Comparison of ENCODE assay signal across 19 cellular contexts in the genomic region with DNA sequence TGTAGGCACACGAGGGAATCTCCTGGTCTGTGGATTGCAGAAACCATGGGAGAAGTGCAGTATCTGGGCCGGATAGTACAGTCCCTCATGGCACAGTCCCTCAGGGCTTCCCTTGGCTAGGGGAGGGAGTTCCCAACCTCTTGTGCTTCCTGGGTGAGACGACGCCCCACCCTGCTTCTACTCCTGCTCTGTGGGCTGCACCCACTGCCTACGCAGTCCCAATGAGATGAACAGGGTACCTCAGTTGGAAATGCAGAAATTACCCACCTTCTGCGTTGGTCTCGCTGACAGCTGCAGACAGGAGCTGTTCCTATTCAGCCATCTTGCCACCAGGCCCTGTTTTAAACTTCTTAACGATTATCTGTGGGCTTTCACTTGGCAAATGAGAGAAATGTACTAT.
A peak's percentile ranks its signal among the peaks of the same experiment; 100 is the strongest.
DNase-seq lines count a peak whose midpoint lies in the region; ATAC-seq, FAIRE-seq and TF ChIP-seq lines count a peak whose summit lies in the region.
"Had no signal": no experiment of that assay in that cellular context is flagged by ENCODE, and none has a peak within 500 bp of the region (broad histone marks: within the 10 kb centered on the region; RNA-seq: fewer than 3 reads in every experiment).

No MANE protein-coding gene starts in this region.

- H3K4me1 ChIP-seq in endothelial cell of umbilical vein (ENCODE audit: control insufficient read depth, extremely low read depth, insufficient read depth, low read length), result peaks cover 14% of the 10 kb centered on the region
- H3K4me1 ChIP-seq: HAP-1 had no signal

- H3K4me3 Mint-ChIP-seq in activated CD8-positive, alpha-beta memory T cell treated with anti-CD3 and anti-CD28 coated beads, Interleukin-2, amount 10 ng/mL, durations not matched to agents 7 days and 5 days, result no peak overlapping the region
- H3K4me3 Mint-ChIP-seq in natural killer cell treated with Interleukin-12 subunit alpha and Interleukin-12 subunit beta and Interleukin-15 and Interleukin-18, amount 100 ng/mL, for 72 hours, result no peak overlapping the region
- H3K4me3 Mint-ChIP-seq: CD14-positive monocyte had no signal

- H3K9ac ChIP-seq in endothelial cell of umbilical vein (replicated peaks; ENCODE audit: extremely low read depth, insufficient read depth, low read length), result no peak overlapping the region

- H3K9me1 ChIP-seq in endothelial cell of umbilical vein (replicated peaks; ENCODE audit: control insufficient read depth, extremely low read depth, insufficient read depth, low read length), result no peaks in the 10 kb centered on the region

- no peak for FAIRE-seq in endothelial cell of umbilical vein (lab: Jason Lieb, UNC)
- FAIRE-seq: K562 had no signal

- H3K4me2 ChIP-seq in endothelial cell of umbilical vein (ENCODE audit: insufficient read depth, low read length), result no peak overlapping the region

- no peak for TF ChIP-seq POLR2A in endothelial cell of umbilical vein (IDR thresholded peaks at IDR 0.05; ENCODE audit: low read depth, low read length)

- ATAC-seq in activated CD8-positive, alpha-beta memory T cell treated with anti-CD3 and anti-CD28 coated beads, Interleukin-2, amount 10 ng/mL, durations not matched to agents 7 days and 5 days, result no peak
- no peak for ATAC-seq in natural killer cell treated with Interleukin-12 subunit alpha and Interleukin-12 subunit beta and Interleukin-15 and Interleukin-18, amount 100 ng/mL, for 72 hours
- ATAC-seq: K562 had no signal

- no peak overlapping the region for H3K4me3 ChIP-seq in endothelial cell of umbilical vein (replicated peaks in 1 of 3; ENCODE audit: insufficient read depth in 1 of 3, low read depth in 1 of 3, low read length in 3 of 3)
- H3K4me3 ChIP-seq: HAP-1, K562, SJSA1 had no signal

- no peaks in the 10 kb centered on the region for H3K9me3 Mint-ChIP-seq in activated CD8-positive, alpha-beta memory T cell treated with anti-CD3 and anti-CD28 coated beads, Interleukin-2, amount 10 ng/mL, durations not matched to agents 7 days and 5 days (ENCODE audit: low read depth)
- peaks cover 9% of the 10 kb centered on the region for H3K9me3 Mint-ChIP-seq in natural killer cell treated with Interleukin-12 subunit alpha and Interleukin-12 subunit beta and Interleukin-15 and Interleukin-18, amount 100 ng/mL, for 72 hours

- no peaks in the 10 kb centered on the region for H3K9me3 ChIP-seq in endothelial cell of umbilical vein (replicated peaks; ENCODE audit: control insufficient read depth, insufficient read depth, low read length)
- H3K9me3 ChIP-seq: HAP-1, SJSA1 had no signal

- H3K36me3 ChIP-seq in endothelial cell of umbilical vein (ENCODE audit: control insufficient read depth in 2 of 2, extremely low read depth in 1 of 2, insufficient read depth in 2 of 2, low read length in 2 of 2), result no peaks in the 10 kb centered on the region
- H3K36me3 ChIP-seq: HAP-1, SJSA1 had no signal

- dilution Hi-C loops in endothelial cell of umbilical vein (cut with MboI; ENCODE audit: extremely low pct_ligation_motif_present, low sequenced_read_pairs), result no loop called here

- peak overlapping the region; percentile 60 for H3K27ac ChIP-seq in endothelial cell of umbilical vein (ENCODE audit: insufficient read depth, low read depth, low read length)
- H3K27ac ChIP-seq: RWPE1, SJSA1 had no signal

- no peaks in the 10 kb centered on the region for H3K79me2 ChIP-seq in endothelial cell of umbilical vein (ENCODE audit: control insufficient read depth, insufficient read depth, low read length)

- POLR2A ChIA-PET in endothelial cell of umbilical vein (lab: Charles Lee), result no interaction called here

- peaks cover 3% of the 10 kb centered on the region for H3K4me1 Mint-ChIP-seq in activated CD8-positive, alpha-beta memory T cell treated with anti-CD3 and anti-CD28 coated beads, Interleukin-2, amount 10 ng/mL, durations not matched to agents 7 days and 5 days
- no peaks in the 10 kb centered on the region for H3K4me1 Mint-ChIP-seq in natural killer cell treated with Interleukin-12 subunit alpha and Interleukin-12 subunit beta and Interleukin-15 and Interleukin-18, amount 100 ng/mL, for 72 hours (ENCODE audit: low read depth in 2 of 2)
- H3K4me1 Mint-ChIP-seq: CD14-positive monocyte had no signal

- CTCF ChIA-PET in endothelial cell of umbilical vein (lab: Charles Lee), result interaction anchor here (1.2 kb wide), 1 partner anchor 10 kb away, joined by 4 read pairs; no protein-coding TSS in a partner anchor
- CTCF ChIA-PET in activated CD8-positive, alpha-beta memory T cell treated with anti-CD3 and anti-CD28 coated beads, Interleukin-2, amount 10 ng/mL, durations not matched to agents 7 days and 5 days (lab: Charles Lee), result no interaction called here

- peak; percentile 20 for DNase-seq in stimulated activated CD4-positive, alpha-beta T cell treated with anti-CD3 and anti-CD28 coated beads, Interleukin-15, amount 100 ng/mL, for 24 hours
- no peak for DNase-seq in stimulated activated CD4-positive, alpha-beta T cell treated with anti-CD3 and anti-CD28 coated beads, Interleukin-2, amount 100 ng/mL, for 48 hours
- DNase-seq in LHCN-M2 (ENCODE audit: low read depth), result peak; percentile 2
- DNase-seq in endothelial cell of umbilical vein (ENCODE audit: low read depth, low spot score), result no peak
- DNase-seq in LoVo (ENCODE audit: low spot score), result no peak
- DNase-seq in activated CD8-positive, alpha-beta memory T cell treated with anti-CD3 and anti-CD28 coated beads, Interleukin-2, amount 10 ng/mL, durations not matched to agents 7 days and 5 days, result no peak
- DNase-seq in natural killer cell treated with Interleukin-12 subunit alpha and Interleukin-12 subunit beta and Interleukin-15 and Interleukin-18, amount 100 ng/mL, for 72 hours (ENCODE audit: low spot score), result no peak
- DNase-seq: ACHN; AML-193; NCI-H1417 treated with DMSO at 0.1 percent for 48 hours; NCI-H1930; NCI-H2171; NCI-H446 treated with DMSO at 0.1 percent for 48 hours; NK-92 treated with Interleukin-12 subunit alpha and Interleukin-12 subunit beta, amount 100 ng/mL, for 24 hours had no signal

- no peaks in the 10 kb centered on the region for H3K36me3 Mint-ChIP-seq in activated CD8-positive, alpha-beta memory T cell treated with anti-CD3 and anti-CD28 coated beads, Interleukin-2, amount 10 ng/mL, durations not matched to agents 7 days and 5 days
- no peaks in the 10 kb centered on the region for H3K36me3 Mint-ChIP-seq in natural killer cell treated with Interleukin-12 subunit alpha and Interleukin-12 subunit beta and Interleukin-15 and Interleukin-18, amount 100 ng/mL, for 72 hours
- H3K36me3 Mint-ChIP-seq: CD14-positive monocyte had no signal

- H2AFZ ChIP-seq in endothelial cell of umbilical vein (ENCODE audit: low read depth, low read length), result peak overlapping the region; percentile 62

- no TSS peak for BruUV-seq in endothelial cell of umbilical vein (replicated peaks; lab: Mats Ljungman, UMichigan)

- H3K27me3 Mint-ChIP-seq in activated CD8-positive, alpha-beta memory T cell treated with anti-CD3 and anti-CD28 coated beads, Interleukin-2, amount 10 ng/mL, durations not matched to agents 7 days and 5 days, result no peaks in the 10 kb centered on the region
- H3K27me3 Mint-ChIP-seq in natural killer cell treated with Interleukin-12 subunit alpha and Interleukin-12 subunit beta and Interleukin-15 and Interleukin-18, amount 100 ng/mL, for 72 hours, result no peaks in the 10 kb centered on the region

- no peaks in the 10 kb centered on the region for H3K27me3 ChIP-seq in endothelial cell of umbilical vein (ENCODE audit: control insufficient read depth in 2 of 2, insufficient read depth in 2 of 2, low read length in 2 of 2)
- H3K27me3 ChIP-seq: SJSA1 had no signal

- H3K27ac Mint-ChIP-seq in activated CD8-positive, alpha-beta memory T cell treated with anti-CD3 and anti-CD28 coated beads, Interleukin-2, amount 10 ng/mL, durations not matched to agents 7 days and 5 days, result no peak overlapping the region
- no peak overlapping the region for H3K27ac Mint-ChIP-seq in natural killer cell treated with Interleukin-12 subunit alpha and Interleukin-12 subunit beta and Interleukin-15 and Interleukin-18, amount 100 ng/mL, for 72 hours

- TF ChIP-seq CTCF in endothelial cell of umbilical vein (IDR thresholded peaks at IDR 0.05; ENCODE audit: extremely low read depth in 1 of 2, insufficient read depth in 1 of 2, low read depth in 1 of 2, low read length in 2 of 2), result no peak

- no peaks in the 10 kb centered on the region for H4K20me1 ChIP-seq in endothelial cell of umbilical vein (replicated peaks; ENCODE audit: control insufficient read depth, extremely low read depth, insufficient read depth, low read length)

- intact Hi-C loops in endothelial cell of umbilical vein (cut with micrococcal nuclease), result loop anchor here (5.0 kb wide), 1 partner anchor 55 kb away; no protein-coding TSS in a partner anchor

TF ChIP-seq in endothelial cell of umbilical vein, 7 proteins besides CTCF, POLR2A, EP300 and RAD21:
- TF ChIP-seq GATA2 (IDR thresholded peaks at IDR 0.05; ENCODE audit: insufficient read depth, insufficient read length, low read depth, low read length) (no peak), MYC (IDR thresholded peaks at IDR 0.05; ENCODE audit: low read depth, low read length) (no peak), JUN (IDR thresholded peaks at IDR 0.05; ENCODE audit: borderline replicate concordance, insufficient read depth, insufficient read length, low read depth) (no peak), MAX (IDR thresholded peaks at IDR 0.05; ENCODE audit: insufficient read depth, insufficient read length) (no peak), EZH2 (IDR thresholded peaks at IDR 0.05; ENCODE audit: borderline replicate concordance, low read depth, low read length, severe bottlenecking) (no peak), FOS (IDR thresholded peaks at IDR 0.05; ENCODE audit: borderline replicate concordance, insufficient read depth, low read length) (no peak), POLR2AphosphoS5 (IDR thresholded peaks at IDR 0.05; ENCODE audit: insufficient read depth, low read depth, low read length) (no peak)

Comparison
In these comparisons a context has a peak if more than half of its experiments do, and no peak if none do; other contexts are left out.
1. DNase-seq: peak in stimulated activated CD4-positive, alpha-beta T cell treated with anti-CD3 and anti-CD28 coated beads, Interleukin-15, amount 100 ng/mL, for 24 hours (single experiment) and LHCN-M2 (single experiment); none in stimulated activated CD4-positive, alpha-beta T cell treated with anti-CD3 and anti-CD28 coated beads, Interleukin-2, amount 100 ng/mL, for 48 hours (0 of 2), endothelial cell of umbilical vein (single experiment), LoVo (single experiment), activated CD8-positive, alpha-beta memory T cell treated with anti-CD3 and anti-CD28 coated beads, Interleukin-2, amount 10 ng/mL, durations not matched to agents 7 days and 5 days (single experiment) and natural killer cell treated with Interleukin-12 subunit alpha and Interleukin-12 subunit beta and Interleukin-15 and Interleukin-18, amount 100 ng/mL, for 72 hours (single experiment).